Comparison of ENCODE assay signal across 8 cellular contexts in genomic region chr5:112995764-112996618, GRCh38. TPM values are rescaled to one million over a fixed set of nuclear protein-coding genes. Genes with fewer than 3 reads are reported as not detected.
DNase-seq lines count a peak whose midpoint lies in the region; ATAC-seq, FAIRE-seq and TF ChIP-seq lines count a peak whose summit lies in the region.

No MANE protein-coding gene starts in this region.

- POLR2A ChIA-PET in activated B cell treated with CpG ODN at 0.5 μM for 24 hours (lab: Charles Lee): interaction anchor here (0.8 to 1.0 kb wide), 2 partner anchors 20 to 517 kb away, joined by 5 to 6 read pairs; partner anchors contain the start of genes DCP2 and YTHDC2

- no peak overlapping the region for H3K9ac ChIP-seq in kidney (ENCODE audit: low read length in 2 of 2)

- H3K4me3 ChIP-seq in cardiac fibroblast (replicated peaks in 1 of 2; ENCODE audit: low read depth in 2 of 2, low read length in 2 of 2): no peak overlapping the region
- no peak overlapping the region for H3K4me3 ChIP-seq in kidney (ENCODE audit: low read length in 2 of 2)

- H3K36me3 Mint-ChIP-seq in activated B cell treated with CpG ODN at 0.5 μM for 24 hours (ENCODE audit: low read depth): peaks cover 66% of the 10 kb centered on the region

- peak; percentile 92 for FAIRE-seq in kidney (lab: Jason Lieb, UNC)

- TF ChIP-seq CTCF in activated B cell treated with CpG ODN at 0.5 μM for 24 hours (IDR thresholded peaks at IDR 0.05) (peak; percentile 81), cardiac fibroblast (IDR thresholded peaks at IDR 0.05; ENCODE audit: low read depth, low read length) (peak; percentile 77), kidney (IDR thresholded peaks at IDR 0.05; ENCODE audit: borderline replicate concordance, extremely low read depth, insufficient read depth) (peak; percentile 87)

- DNase-seq in SIG-M5 treated with dmso at 0.1 percent for 504 hours (lab: John Stamatoyannopoulos, UW; ENCODE audit: unreplicated experiment) (peak; percentile 46), SIG-M5 (lab: John Stamatoyannopoulos, UW) (no peak), NCI-H146 treated with DMSO at 0.1 percent for 48 hours (lab: John Stamatoyannopoulos, UW; ENCODE audit: unreplicated experiment) (peak; percentile 47), activated B cell treated with CpG ODN at 0.5 μM for 24 hours (peak; percentile 31), cardiac fibroblast (ENCODE audit: low read depth in 2 of 2) (peak; percentile 80), kidney (no peak)
- DNase-seq in stimulated activated CD4-positive, alpha-beta T cell treated with anti-CD3 and anti-CD28 coated beads, Interleukin-2, amount 100 ng/mL, for 4 hours (ENCODE audit: low read depth): peak; percentile 66

- no peak overlapping the region for H3K4me3 Mint-ChIP-seq in activated B cell treated with CpG ODN at 0.5 μM for 24 hours

- peaks cover 6 to 18% of the 10 kb centered on the region in 2 donors for H3K36me3 ChIP-seq in kidney (ENCODE audit: control insufficient read depth in 1 of 2, insufficient read depth in 2 of 2, low read length in 2 of 2)

- CTCF ChIA-PET in activated B cell treated with CpG ODN at 0.5 μM for 24 hours (lab: Charles Lee): interaction anchor here (0.8 to 2.9 kb wide), 23 partner anchors 9 to 616 kb away, joined by 3 to 39 read pairs (median 6); partner anchors contain the start of genes DCP2, REEP5, SRP19 and YTHDC2

- H3K27ac Mint-ChIP-seq in activated B cell treated with CpG ODN at 0.5 μM for 24 hours: no peak overlapping the region

- H3K4me1 ChIP-seq in kidney (ENCODE audit: control insufficient read depth in 1 of 2, insufficient read depth in 1 of 2, low read depth in 1 of 2, low read length in 2 of 2): no peaks in the 10 kb centered on the region

- H3K27ac ChIP-seq in kidney (ENCODE audit: low read depth in 2 of 2, low read length in 2 of 2): no peak overlapping the region

- intact Hi-C loops in activated B cell treated with CpG ODN at 0.5 μM for 24 hours (cut with micrococcal nuclease): loop anchor here (1.0 to 10.0 kb wide), 5 partner anchors 334 to 1459 kb away; partner anchors contain the start of gene YTHDC2
- intact Hi-C loops in kidney (cut with DNase I): loop anchor here (10.0 kb wide), 1 partner anchor 339 kb away; no protein-coding TSS in a partner anchor

- H3K4me1 Mint-ChIP-seq in activated B cell treated with CpG ODN at 0.5 μM for 24 hours: peaks cover 11% of the 10 kb centered on the region

- ATAC-seq in HG02759 (IDR thresholded peaks at IDR 0.05; ENCODE audit: unreplicated experiment): peak; percentile 84
- peak; percentile 74 for ATAC-seq in activated B cell treated with CpG ODN at 0.5 μM for 24 hours (ENCODE audit: low read depth)

- H3K9me3 ChIP-seq in kidney (ENCODE audit: control insufficient read depth in 1 of 2, low read length in 2 of 2): no peaks in the 10 kb centered on the region

- no peaks in the 10 kb centered on the region for H3K27me3 Mint-ChIP-seq in activated B cell treated with CpG ODN at 0.5 μM for 24 hours

- H3K9me3 Mint-ChIP-seq in activated B cell treated with CpG ODN at 0.5 μM for 24 hours: no peaks in the 10 kb centered on the region

RNA-seq across cellular contexts. Expression of gene DCP2, which starts 19.4 kb away (rescaled TPM):
- total RNA-seq in activated B cell treated with CpG ODN at 0.5 μM for 24 hours (53.5 and 56.0 TPM in 2 replicates), kidney (43.0 TPM)
- polyA plus RNA-seq in kidney (ENCODE audit: insufficient read depth, low read depth, low replicate concordance): 6.9 TPM

Comparison
In these comparisons a context has a peak if more than half of its experiments do, and no peak if none do; other contexts are left out.
1. DNase-seq: peak in SIG-M5 treated with dmso at 0.1 percent for 504 hours (single experiment), NCI-H146 treated with DMSO at 0.1 percent for 48 hours (single experiment), activated B cell treated with CpG ODN at 0.5 μM for 24 hours (single experiment), cardiac fibroblast (2 of 2) and stimulated activated CD4-positive, alpha-beta T cell treated with anti-CD3 and anti-CD28 coated beads, Interleukin-2, amount 100 ng/mL, for 4 hours (single experiment); none in SIG-M5 (single experiment) and kidney (single experiment).
2. Peak in every context shown above with its lines, with median percentiles within 50 percentile points of each other: CTCF ChIP-seq.